In genomic region chr19:33795370-33796163, GRCh38 we compare ENCODE assay signal across 8 cellular contexts. TPM values are rescaled to one million over a fixed set of nuclear protein-coding genes. Genes with fewer than 3 reads are reported as not detected.
DNase-seq lines count a peak whose midpoint lies in the region; ATAC-seq and TF ChIP-seq lines count a peak whose summit lies in the region.

No MANE protein-coding gene starts in this region.

- no TSS peak for BruUV-seq in Panc1 (replicated peaks; lab: Mats Ljungman, UMichigan)

- no peaks in the 10 kb centered on the region for H3K9me3 Mint-ChIP-seq in activated naive CD8-positive, alpha-beta T cell treated with anti-CD3 and anti-CD28 coated beads for 36 hours

- peak overlapping the region; percentile 89 for H3K9ac ChIP-seq in HUES48 (ENCODE audit: low read depth, low read length)

- ATAC-seq in Panc1 (peak; percentile 87), aorta (ENCODE audit: low FRiP score) (peak; percentile 91), HG03469 (IDR thresholded peaks at IDR 0.05; ENCODE audit: unreplicated experiment) (no peak)

- H3K27ac ChIP-seq in HUES48 (ENCODE audit: low read depth, low read length): peak overlapping the region; percentile 97
- H3K27ac ChIP-seq in Panc1 (ENCODE audit: low read length): peak overlapping the region; percentile 78
- H3K27ac ChIP-seq in aorta (ENCODE audit: low read depth in 1 of 2, low read length in 2 of 2): peak overlapping the region; percentile 63 to 80

- POLR2A ChIA-PET in Panc1 (lab: Charles Lee): interaction anchor here (0.5 to 0.7 kb wide), 4 partner anchors 225 to 399 kb away, joined by 3 to 6 read pairs (median 4); no protein-coding TSS in a partner anchor

- WGBS in aorta, 2 donors: 1% methylated on average over 55 to 92 of the region's 92 CpGs

- peak overlapping the region; percentile 77 for H3K4me3 Mint-ChIP-seq in activated naive CD8-positive, alpha-beta T cell treated with anti-CD3 and anti-CD28 coated beads for 36 hours

- no peaks in the 10 kb centered on the region for H3K4me1 Mint-ChIP-seq in activated naive CD8-positive, alpha-beta T cell treated with anti-CD3 and anti-CD28 coated beads for 36 hours

- peak overlapping the region; percentile 51 for H3K27ac Mint-ChIP-seq in activated naive CD8-positive, alpha-beta T cell treated with anti-CD3 and anti-CD28 coated beads for 36 hours

- DNase-seq in Caki2 (ENCODE audit: low read depth): peak; percentile 91
- DNase-seq in Panc1 (ENCODE audit: low read depth, low spot score): no peak
- peak; percentile 73 for DNase-seq in activated naive CD8-positive, alpha-beta T cell treated with anti-CD3 and anti-CD28 coated beads for 36 hours
- DNase-seq in head of caudate nucleus: peak in 40 of 42 donors; percentile 21 to 85 (median 64)
- DNase-seq in occipital lobe (lab: John Stamatoyannopoulos, UW): peak; percentile 39
- DNase-seq in aorta: peak; percentile 86 to 93

- no peaks in the 10 kb centered on the region for H3K9me3 ChIP-seq in HUES48 (ENCODE audit: control insufficient read depth, insufficient read depth, low read length)
- H3K9me3 ChIP-seq in Panc1 (ENCODE audit: control insufficient read depth, insufficient read depth, low read depth, low read length): no peaks in the 10 kb centered on the region
- no peaks in the 10 kb centered on the region for H3K9me3 ChIP-seq in aorta (ENCODE audit: control insufficient read depth, low read length)

- in situ Hi-C loops in Caki2 (cut with HindIII; ENCODE audit: low pct_unique_long_range_greater_than_20kb, low sequenced_read_pairs): no loop called here
- in situ Hi-C loops in Panc1 (cut with HindIII; ENCODE audit: low pct_unique_long_range_greater_than_20kb, low sequenced_read_pairs): no loop called here

- H3K4me1 ChIP-seq in HUES48 (ENCODE audit: control insufficient read depth, insufficient read depth, low read length) (peaks cover 26% of the 10 kb centered on the region), Panc1 (ENCODE audit: control insufficient read depth, insufficient read depth, low read length) (peaks cover 7% of the 10 kb centered on the region; the same call in 1 of the 2 replicates), aorta (ENCODE audit: control insufficient read depth in 1 of 2, insufficient read depth in 2 of 2, low read length in 2 of 2) (no peaks in the 10 kb centered on the region)

- peaks cover 54% of the 10 kb centered on the region for H3K27me3 Mint-ChIP-seq in activated naive CD8-positive, alpha-beta T cell treated with anti-CD3 and anti-CD28 coated beads for 36 hours

- intact Hi-C loops in Panc1 (cut with micrococcal nuclease; ENCODE audit: unreplicated experiment) (no loop called here), head of caudate nucleus (cut with DNase I) (no loop called here), aorta (cut with DNase I) (loop anchor here in 1 of 2 donors (5.0 kb wide), 2 partner anchors 72 to 112 kb away; no protein-coding TSS in a partner anchor)

- peak; percentile 100 for TF ChIP-seq CTCF in Panc1 (IDR thresholded peaks at IDR 0.05)

- no peaks in the 10 kb centered on the region for H3K36me3 Mint-ChIP-seq in activated naive CD8-positive, alpha-beta T cell treated with anti-CD3 and anti-CD28 coated beads for 36 hours

- CTCF ChIA-PET in Panc1 (lab: Charles Lee): interaction anchor here (0.6 to 1.1 kb wide), 8 partner anchors 18 to 564 kb away, joined by 3 to 9 read pairs (median 5); no protein-coding TSS in a partner anchor

- peak overlapping the region; percentile 78 for H3K4me3 ChIP-seq in HUES48 (ENCODE audit: low read depth, low read length)
- H3K4me3 ChIP-seq in Panc1 (ENCODE audit: low read depth in 2 of 2, low read length in 2 of 2): peak overlapping the region; percentile 70 to 71
- peak overlapping the region; percentile 59 to 80 for H3K4me3 ChIP-seq in aorta (ENCODE audit: low read length in 2 of 2)

- peaks cover 12% of the 10 kb centered on the region for H3K36me3 ChIP-seq in HUES48 (ENCODE audit: control insufficient read depth, insufficient read depth, low read length)
- no peaks in the 10 kb centered on the region for H3K36me3 ChIP-seq in Panc1 (ENCODE audit: control insufficient read depth, insufficient read depth, low read length)
- no peaks in the 10 kb centered on the region for H3K36me3 ChIP-seq in aorta (ENCODE audit: control insufficient read depth in 1 of 2, insufficient read depth in 2 of 2, low read length in 1 of 2)

- H3K27me3 ChIP-seq in HUES48 (ENCODE audit: control insufficient read depth, insufficient read depth, low read length) (no peaks in the 10 kb centered on the region), Panc1 (ENCODE audit: control insufficient read depth, insufficient read depth, low read length) (no peaks in the 10 kb centered on the region), aorta (ENCODE audit: control insufficient read depth in 1 of 2, insufficient read depth in 2 of 2, low read length in 1 of 2) (no peaks in the 10 kb centered on the region)

RNA-seq across cellular contexts. Expression of gene KCTD15, which starts 1.1 kb away (rescaled TPM):
- 88.9 and 193 TPM in 2 replicates for total RNA-seq in Caki2 (2014; rRNA removed; shearing (Covaris generic); ENCODE audit: low replicate concordance)
- total RNA-seq in Panc1 (2021; ENCODE audit: unreplicated experiment) (27.8 TPM), occipital lobe (85.5 TPM), aorta (10 to 100 TPM; 39.3 to 45.6 TPM)
- 46.7 TPM for polyA plus RNA-seq in Panc1 (2012; ENCODE audit: insufficient read length)
- 1 to 10 TPM; 7.5 to 9.9 TPM for total RNA-seq in activated naive CD8-positive, alpha-beta T cell treated with anti-CD3 and anti-CD28 coated beads for 36 hours
- polyA plus RNA-seq in aorta: 10 to 100 TPM; 12.0 to 63.3 TPM
